14 cellular contexts compared by ENCODE assay signal in genomic region chr13:37747071-37747612, GRCh38.
DNase-seq lines count a peak whose midpoint lies in the region; ATAC-seq, FAIRE-seq and TF ChIP-seq lines count a peak whose summit lies in the region.
"Had no signal": no experiment of that assay in that cellular context is flagged by ENCODE, and none has a peak within 500 bp of the region (broad histone marks: within the 10 kb centered on the region; RNA-seq: fewer than 3 reads in every experiment).

No MANE protein-coding gene starts in this region.

- no peaks in the 10 kb centered on the region for H3K27me3 ChIP-seq in AG04450 (ENCODE audit: control insufficient read depth, insufficient read depth, low read length)
- H3K27me3 ChIP-seq: gastroesophageal sphincter, stomach had no signal

- ATAC-seq in HG03039 (IDR thresholded peaks at IDR 0.05; ENCODE audit: unreplicated experiment), result no peak
- ATAC-seq in GM18511 (IDR thresholded peaks at IDR 0.05; ENCODE audit: unreplicated experiment), result no peak
- no peak for ATAC-seq in HG03095 (IDR thresholded peaks at IDR 0.05; ENCODE audit: unreplicated experiment)
- ATAC-seq: gastroesophageal sphincter had no signal

- peak; percentile 79 for FAIRE-seq in RCC 7860 (lab: Jason Lieb, UNC)
- FAIRE-seq: GM18507 had no signal

- CTCF ChIA-PET in AG04450 (lab: Charles Lee), result no interaction called here

- no peak for TF ChIP-seq CTCF in AG04450 (IDR thresholded peaks at IDR 0.05; ENCODE audit: low read depth, low read length)

- no peak overlapping the region for H3K27ac ChIP-seq in AG04450 (ENCODE audit: low read depth, low read length)
- H3K27ac ChIP-seq: gastroesophageal sphincter, stomach had no signal

- no peaks in the 10 kb centered on the region for H3K9me3 ChIP-seq in AG04450 (ENCODE audit: control insufficient read depth, insufficient read depth, low read length)
- H3K9me3 ChIP-seq: gastroesophageal sphincter, stomach had no signal

- DNase-seq in AG04450 (ENCODE audit: low read depth, low spot score) (peak; percentile 34), HS-5 (ENCODE audit: low read depth) (peak; percentile 46), RCC 7860 (ENCODE audit: low spot score) (peak; percentile 27), fibroblast of the conjunctiva (ENCODE audit: low read depth) (peak; percentile 12)
- DNase-seq in activated CD8-positive, alpha-beta memory T cell treated with anti-CD3 and anti-CD28 coated beads, Interleukin-2, amount 50 U/mL, for 48 hours, result no peak
- DNase-seq: activated CD4-positive, alpha-beta memory T cell treated with anti-CD3 and anti-CD28 coated beads for 36 hours; NCI-H1694 treated with DMSO at 0.1 percent for 48 hours; stimulated activated CD4-positive, alpha-beta T cell treated with anti-CD3 and anti-CD28 coated beads, Interleukin-12 subunit alpha, Interleukin-12 subunit beta, amount 100 ng/mL, for 4 hours; stomach had no signal

- POLR2A ChIA-PET in AG04450 (lab: Yijun Ruan, JAX), result no interaction called here

- H3K4me3 ChIP-seq in AG04450 (ENCODE audit: low read depth, low read length), result no peak overlapping the region
- H3K4me3 ChIP-seq: gastroesophageal sphincter, stomach had no signal
